8 cellular contexts compared by ENCODE assay signal in the genomic region with DNA sequence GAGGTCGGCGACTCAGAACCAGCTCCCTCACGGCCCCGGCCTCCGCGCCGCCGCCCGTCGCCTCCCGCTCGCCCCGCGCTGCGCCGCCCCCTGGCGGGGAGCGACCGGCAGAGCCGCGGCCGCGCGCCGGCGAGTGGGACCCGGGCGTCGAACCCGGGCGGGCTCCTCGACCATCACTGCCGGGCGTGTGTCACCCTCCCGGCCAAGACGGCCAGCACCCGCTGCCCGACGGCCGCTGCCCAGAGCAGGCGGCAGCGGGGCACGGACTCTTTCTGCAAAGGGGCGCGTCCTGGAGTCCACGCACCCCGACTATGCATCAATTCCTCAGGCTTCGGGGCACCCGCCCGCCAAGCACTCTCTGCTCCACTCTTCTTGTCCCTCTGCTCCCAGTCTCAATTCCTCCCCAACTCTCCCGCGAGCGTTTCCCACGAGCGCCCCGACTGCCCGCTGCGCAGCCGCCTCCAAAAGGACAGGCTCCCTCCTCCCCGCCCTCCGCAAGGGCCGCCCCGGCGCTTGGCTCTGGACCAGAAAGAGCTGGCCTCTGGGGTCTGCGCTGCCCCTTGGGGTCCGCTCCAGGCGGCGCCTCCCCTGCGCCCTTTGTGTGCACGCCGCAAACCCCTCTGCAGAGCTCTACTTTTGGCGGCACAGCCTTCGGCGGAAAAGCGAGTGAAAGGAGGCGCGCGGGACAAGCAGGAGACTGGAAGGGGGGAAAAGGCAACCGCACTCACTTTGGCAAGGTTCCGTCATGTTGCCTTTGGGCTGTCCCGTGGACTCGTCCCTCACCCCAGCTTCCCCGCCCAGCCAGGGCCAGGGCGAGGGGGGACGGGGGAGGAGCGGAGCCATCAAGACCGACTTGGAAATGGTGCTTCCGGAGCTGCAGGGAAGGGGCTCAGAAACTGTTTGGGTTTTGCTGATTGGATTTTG. TPM values are rescaled to one million over a fixed set of nuclear protein-coding genes. Genes with fewer than 3 reads are reported as not detected.
DNase-seq lines count a peak whose midpoint lies in the region; ATAC-seq, FAIRE-seq and TF ChIP-seq lines count a peak whose summit lies in the region.

No MANE protein-coding gene starts in this region.

- H3K9me3 Mint-ChIP-seq in activated naive CD4-positive, alpha-beta T cell treated with anti-CD3 and anti-CD28 coated beads for 36 hours = no peaks in the 10 kb centered on the region

- intact Hi-C loops in activated naive CD4-positive, alpha-beta T cell treated with anti-CD3 and anti-CD28 coated beads for 36 hours (cut with micrococcal nuclease) = loop anchor here (1.0 to 5.0 kb wide), 7 partner anchors 68 to 1470 kb away; partner anchors contain the start of gene MAD2L1
- intact Hi-C loops in tibial artery (cut with DNase I; ENCODE audit: low total_unique reads) = loop anchor here (2.0 to 10.0 kb wide), 3 partner anchors 69 to 421 kb away; a partner anchor contains a TSS

- H3K4me2 ChIP-seq in neuronal stem cell (ENCODE audit: insufficient read depth, low read length, poor library complexity, severe bottlenecking) = peak overlapping the region; percentile 93

- TF ChIP-seq POLR2A in gastroesophageal sphincter (IDR thresholded peaks at IDR 0.05) = peak in 1 of 2 donors; percentile 25

- FAIRE-seq in GM19239 (lab: Jason Lieb, UNC) = no peak

- peak overlapping the region; percentile 100 for H2AFZ ChIP-seq in neuronal stem cell (ENCODE audit: low read length)

- H3K27me3 ChIP-seq in gastroesophageal sphincter = no peaks in the 10 kb centered on the region
- H3K27me3 ChIP-seq in neuronal stem cell (ENCODE audit: control insufficient read depth in 3 of 3, insufficient read depth in 3 of 3, low read depth in 1 of 3, low read length in 3 of 3) = peaks cover 0 to 7% (median 3%) of the 10 kb centered on the region in 3 experiments
- H3K27me3 ChIP-seq in tibial artery = no peaks in the 10 kb centered on the region

- no peak overlapping the region for H4K91ac ChIP-seq in neuronal stem cell (ENCODE audit: low read depth, low read length, poor library complexity)

- TF ChIP-seq CTCF in gastroesophageal sphincter (IDR thresholded peaks at IDR 0.05) (peak; percentile 18 to 94 (median 76)), tibial artery (IDR thresholded peaks at IDR 0.05) (peak; percentile 30 to 92)

- H3K79me1 ChIP-seq in neuronal stem cell (ENCODE audit: low read depth, low read length) = peaks cover 2% of the 10 kb centered on the region

- H3K9me3 ChIP-seq in gastroesophageal sphincter = no peaks in the 10 kb centered on the region
- H3K9me3 ChIP-seq in neuronal stem cell (replicated peaks in 1 of 2; ENCODE audit: control insufficient read depth in 2 of 2, insufficient read depth in 1 of 2, low read depth in 1 of 2, low read length in 2 of 2) = no peaks in the 10 kb centered on the region
- no peaks in the 10 kb centered on the region for H3K9me3 ChIP-seq in tibial artery

- H2BK120ac ChIP-seq in neuronal stem cell (ENCODE audit: low read depth, low read length) = no peak overlapping the region

- H3K4me3 Mint-ChIP-seq in activated naive CD4-positive, alpha-beta T cell treated with anti-CD3 and anti-CD28 coated beads for 36 hours = peak overlapping the region; percentile 78

- H3K4ac ChIP-seq in neuronal stem cell (ENCODE audit: low read length) = no peak overlapping the region

- no peak overlapping the region for H2AK5ac ChIP-seq in neuronal stem cell (ENCODE audit: low read depth, low read length)

- H2BK5ac ChIP-seq in neuronal stem cell (ENCODE audit: low read length) = no peak overlapping the region

- ATAC-seq in HG03342 (IDR thresholded peaks at IDR 0.05; ENCODE audit: unreplicated experiment) (peak; percentile 56), gastroesophageal sphincter (peak; percentile 71)

- H3K36me3 ChIP-seq in gastroesophageal sphincter = no peaks in the 10 kb centered on the region
- H3K36me3 ChIP-seq in neuronal stem cell (replicated peaks in 1 of 2; ENCODE audit: control insufficient read depth in 2 of 2, insufficient read depth in 2 of 2, low read length in 2 of 2) = no peaks in the 10 kb centered on the region
- H3K36me3 ChIP-seq in tibial artery = no peaks in the 10 kb centered on the region

- peaks cover 15% of the 10 kb centered on the region for H3K4me1 Mint-ChIP-seq in activated naive CD4-positive, alpha-beta T cell treated with anti-CD3 and anti-CD28 coated beads for 36 hours (ENCODE audit: low read depth)

- DNase-seq in CD1c-positive myeloid dendritic cell (ENCODE audit: extremely low spot score) = peak; percentile 53
- DNase-seq in GM19239 (ENCODE audit: insufficient read length, low spot score) = peak; percentile 67
- peak; percentile 78 for DNase-seq in RPMI8226
- DNase-seq in activated naive CD4-positive, alpha-beta T cell treated with anti-CD3 and anti-CD28 coated beads for 36 hours = peak; percentile 51
- peak; percentile 56 for DNase-seq in neuronal stem cell (ENCODE audit: low spot score)
- peak; percentile 79 to 91 for DNase-seq in tibial artery

- peak overlapping the region; percentile 92 for H3K18ac ChIP-seq in neuronal stem cell (ENCODE audit: low read length)

- H2BK15ac ChIP-seq in neuronal stem cell (ENCODE audit: low read length) = peak overlapping the region; percentile 1

- peak overlapping the region; percentile 56 for H3K14ac ChIP-seq in neuronal stem cell (ENCODE audit: low read length)

- H3K27ac ChIP-seq in gastroesophageal sphincter = peak overlapping the region; percentile 95 to 99 (median 96)
- no peak overlapping the region for H3K27ac ChIP-seq in neuronal stem cell (replicated peaks; ENCODE audit: low read length)
- peak overlapping the region; percentile 90 to 98 for H3K27ac ChIP-seq in tibial artery

- CTCF ChIA-PET in activated naive CD4-positive, alpha-beta T cell treated with anti-CD3 and anti-CD28 coated beads for 36 hours (lab: Charles Lee) = interaction anchor here (0.6 to 3.0 kb wide), 21 partner anchors 10 to 885 kb away, joined by 3 to 22 read pairs (median 4); no protein-coding TSS in a partner anchor

- WGBS in gastroesophageal sphincter (ENCODE audit: low coverage in 1 of 2), 2 donors = 0% methylated on average over 2 of the region's 88 CpGs; no CpG with 5 or more reads in 1 of the 2 donors
- WGBS in neuronal stem cell (ENCODE audit: extremely low coverage in 2 of 2, insufficient read length in 2 of 2, insufficient replicate concordance in 1 of 2), 2 donors = no CpG with 5 or more reads among the region's 88 CpGs

- H3K4me1 ChIP-seq in gastroesophageal sphincter = peaks cover 0 to 51% (median 0%) of the 10 kb centered on the region in 3 donors
- H3K4me1 ChIP-seq in neuronal stem cell (ENCODE audit: control insufficient read depth in 2 of 2, insufficient read depth in 1 of 2, low read depth in 1 of 2, low read length in 2 of 2) = peaks cover 2 to 11% of the 10 kb centered on the region in 2 donors
- peaks cover 0 to 29% (median 12%) of the 10 kb centered on the region in 4 donors for H3K4me1 ChIP-seq in tibial artery

- peak overlapping the region; percentile 73 for H3K23ac ChIP-seq in neuronal stem cell (ENCODE audit: low read depth, low read length, poor library complexity)

- peak overlapping the region; percentile 17 for H4K8ac ChIP-seq in neuronal stem cell (ENCODE audit: low read depth, low read length)

- H3K4me3 ChIP-seq in gastroesophageal sphincter (peak overlapping the region; percentile 75 to 84), neuronal stem cell (ENCODE audit: low read length in 2 of 2) (peak overlapping the region; percentile 67 to 87), tibial artery (peak overlapping the region; percentile 84 to 95)

- no peaks in the 10 kb centered on the region for H3K36me3 Mint-ChIP-seq in activated naive CD4-positive, alpha-beta T cell treated with anti-CD3 and anti-CD28 coated beads for 36 hours (ENCODE audit: low read depth)

- H2BK12ac ChIP-seq in neuronal stem cell (ENCODE audit: low read length) = peak overlapping the region; percentile 30

- H3K9ac ChIP-seq in neuronal stem cell (ENCODE audit: low read depth, low read length, poor library complexity) = peak overlapping the region; percentile 79

- no peak overlapping the region for H3K27ac Mint-ChIP-seq in activated naive CD4-positive, alpha-beta T cell treated with anti-CD3 and anti-CD28 coated beads for 36 hours

- TF ChIP-seq EP300 in gastroesophageal sphincter (IDR thresholded peaks at IDR 0.05) = no peak

- peaks cover 11% of the 10 kb centered on the region for H3K27me3 Mint-ChIP-seq in activated naive CD4-positive, alpha-beta T cell treated with anti-CD3 and anti-CD28 coated beads for 36 hours (ENCODE audit: low read depth)

RNA-seq across cellular contexts. Expression of gene PDE5A, which starts 1.1 kb away (rescaled TPM):
- under 1 TPM; 0.41 to 0.44 TPM for total RNA-seq in activated naive CD4-positive, alpha-beta T cell treated with anti-CD3 and anti-CD28 coated beads for 36 hours
- total RNA-seq in gastroesophageal sphincter = 100 to 1,000 TPM; 126 to 358 (median 212) TPM
- 2.4 TPM for polyA plus RNA-seq in neuronal stem cell (2013, experiment 1 of 2)
- 2.8 TPM for polyA plus RNA-seq in neuronal stem cell (2013, experiment 2 of 2)

Comparison
In these comparisons a context has a peak if more than half of its experiments do, and no peak if none do; other contexts are left out.
1. RNA of gene PDE5A, which starts 1.1 kb away (total RNA-seq): 126 to 358 TPM in gastroesophageal sphincter; 0.41 to 0.44 TPM in activated naive CD4-positive, alpha-beta T cell treated with anti-CD3 and anti-CD28 coated beads for 36 hours; every median in the first group is over 10 times any median in the second.
2. Peak in every context shown above with its lines, with median percentiles within 50 percentile points of each other: DNase-seq and H3K4me3 ChIP-seq.